In genomic region chr19:47510516-47511127, GRCh38 we compare ENCODE assay signal across 12 cellular contexts. TPM values are rescaled to one million over a fixed set of nuclear protein-coding genes. Genes with fewer than 3 reads are reported as not detected.
DNase-seq lines count a peak whose midpoint lies in the region; ATAC-seq and TF ChIP-seq lines count a peak whose summit lies in the region.
"Had no signal": no experiment of that assay in that cellular context is flagged by ENCODE, and none has a peak within 500 bp of the region (broad histone marks: within the 10 kb centered on the region; RNA-seq: fewer than 3 reads in every experiment).

No MANE protein-coding gene starts in this region.

- peak overlapping the region; percentile 17 for H3K27ac Mint-ChIP-seq in activated naive CD8-positive, alpha-beta T cell treated with anti-CD3 and anti-CD28 coated beads, Interleukin-2, amount 10 ng/mL, durations not matched to agents 7 days and 5 days
- no peak overlapping the region for H3K27ac Mint-ChIP-seq in activated naive CD8-positive, alpha-beta T cell treated with anti-CD3 and anti-CD28 coated beads for 36 hours
- peak overlapping the region; percentile 27 for H3K27ac Mint-ChIP-seq in neural progenitor cell

- H3K4me3 ChIP-seq in neural progenitor cell (no peak overlapping the region), upper lobe of left lung (no peak overlapping the region), PC-9 (no peak overlapping the region)

- CTCF ChIA-PET in PC-9 (lab: Charles Lee) = no interaction called here

- peaks cover 7% of the 10 kb centered on the region for H3K36me3 Mint-ChIP-seq in activated naive CD8-positive, alpha-beta T cell treated with anti-CD3 and anti-CD28 coated beads, Interleukin-2, amount 10 ng/mL, durations not matched to agents 7 days and 5 days
- H3K36me3 Mint-ChIP-seq in activated naive CD8-positive, alpha-beta T cell treated with anti-CD3 and anti-CD28 coated beads for 36 hours = no peaks in the 10 kb centered on the region
- no peaks in the 10 kb centered on the region for H3K36me3 Mint-ChIP-seq in neural progenitor cell

- H3K4me1 ChIP-seq in neural progenitor cell = peaks cover 14% of the 10 kb centered on the region
- peaks cover 70 to 83% (median 72%) of the 10 kb centered on the region in 4 donors for H3K4me1 ChIP-seq in upper lobe of left lung
- H3K4me1 ChIP-seq in PC-9 (replicated peaks; ENCODE audit: insufficient read depth) = peaks cover 14% of the 10 kb centered on the region

- no peak for TF ChIP-seq EP300 in upper lobe of left lung (IDR thresholded peaks at IDR 0.05)

- H3K9me3 Mint-ChIP-seq in activated naive CD8-positive, alpha-beta T cell treated with anti-CD3 and anti-CD28 coated beads, Interleukin-2, amount 10 ng/mL, durations not matched to agents 7 days and 5 days = no peaks in the 10 kb centered on the region
- no peaks in the 10 kb centered on the region for H3K9me3 Mint-ChIP-seq in activated naive CD8-positive, alpha-beta T cell treated with anti-CD3 and anti-CD28 coated beads for 36 hours
- H3K9me3 Mint-ChIP-seq in neural progenitor cell = no peaks in the 10 kb centered on the region

- H3K4me3 Mint-ChIP-seq in activated naive CD8-positive, alpha-beta T cell treated with anti-CD3 and anti-CD28 coated beads, Interleukin-2, amount 10 ng/mL, durations not matched to agents 7 days and 5 days = no peak overlapping the region
- H3K4me3 Mint-ChIP-seq in activated naive CD8-positive, alpha-beta T cell treated with anti-CD3 and anti-CD28 coated beads for 36 hours = no peak overlapping the region
- H3K4me3 Mint-ChIP-seq in neural progenitor cell = no peak overlapping the region

- H3K4me2 ChIP-seq in neural progenitor cell (no peak overlapping the region), PC-9 (no peak overlapping the region)

- H3K9me3 ChIP-seq in neural progenitor cell (ENCODE audit: low read depth) = no peaks in the 10 kb centered on the region
- no peaks in the 10 kb centered on the region for H3K9me3 ChIP-seq in upper lobe of left lung
- no peaks in the 10 kb centered on the region for H3K9me3 ChIP-seq in PC-9 (ENCODE audit: insufficient read depth, low read depth)

- H3K9me2 ChIP-seq in PC-9 (ENCODE audit: insufficient read depth) = no peaks in the 10 kb centered on the region

- no TSS peak for BruUV-seq in PC-9 (replicated peaks; lab: Mats Ljungman, UMichigan)

- no peak overlapping the region for H2AFZ ChIP-seq in neural progenitor cell (replicated peaks)
- H2AFZ ChIP-seq in PC-9 = no peak overlapping the region

- no peak overlapping the region for H3K9ac ChIP-seq in neural progenitor cell

- H3K79me2 ChIP-seq in neural progenitor cell (ENCODE audit: low read depth) (peaks cover 82% of the 10 kb centered on the region), PC-9 (ENCODE audit: low read depth) (peaks cover 63% of the 10 kb centered on the region)

- peaks cover 51% of the 10 kb centered on the region for H4K20me1 ChIP-seq in neural progenitor cell (ENCODE audit: low read depth)
- H4K20me1 ChIP-seq in PC-9 (ENCODE audit: insufficient read depth) = peaks cover 10% of the 10 kb centered on the region

- ATAC-seq in activated naive CD8-positive, alpha-beta T cell treated with anti-CD3 and anti-CD28 coated beads, Interleukin-2, amount 10 ng/mL, durations not matched to agents 7 days and 5 days (ENCODE audit: low read depth) = no peak
- ATAC-seq in upper lobe of left lung (ENCODE audit: low FRiP score in 2 of 2) (no peak), HG03439 (IDR thresholded peaks at IDR 0.05; ENCODE audit: unreplicated experiment) (no peak)

- 51 to 79% methylated on average over 5 to 12 of the region's 12 CpGs for WGBS in upper lobe of left lung, 2 donors

- H3K27me3 Mint-ChIP-seq in activated naive CD8-positive, alpha-beta T cell treated with anti-CD3 and anti-CD28 coated beads, Interleukin-2, amount 10 ng/mL, durations not matched to agents 7 days and 5 days = no peaks in the 10 kb centered on the region
- no peaks in the 10 kb centered on the region for H3K27me3 Mint-ChIP-seq in activated naive CD8-positive, alpha-beta T cell treated with anti-CD3 and anti-CD28 coated beads for 36 hours
- H3K27me3 Mint-ChIP-seq in neural progenitor cell (ENCODE audit: insufficient read depth, low read depth) = peaks cover 4% of the 10 kb centered on the region

- TF ChIP-seq CTCF in neural progenitor cell (IDR thresholded peaks at IDR 0.05) (no peak), upper lobe of left lung (IDR thresholded peaks at IDR 0.05) (no peak), PC-9 (conservative IDR thresholded peaks at IDR 0.05) (no peak)

- peaks cover 31% of the 10 kb centered on the region for H3K4me1 Mint-ChIP-seq in activated naive CD8-positive, alpha-beta T cell treated with anti-CD3 and anti-CD28 coated beads, Interleukin-2, amount 10 ng/mL, durations not matched to agents 7 days and 5 days
- peaks cover 45% of the 10 kb centered on the region for H3K4me1 Mint-ChIP-seq in activated naive CD8-positive, alpha-beta T cell treated with anti-CD3 and anti-CD28 coated beads for 36 hours
- H3K4me1 Mint-ChIP-seq in neural progenitor cell = peaks cover 31% of the 10 kb centered on the region

- TF ChIP-seq POLR2A in upper lobe of left lung (IDR thresholded peaks at IDR 0.05) = no peak

- no peak overlapping the region for H3K27ac ChIP-seq in neural progenitor cell
- H3K27ac ChIP-seq in upper lobe of left lung = peak overlapping the region; percentile 36 to 99 (median 98)
- H3K27ac ChIP-seq in PC-9 = no peak overlapping the region

- POLR2A ChIA-PET in activated naive CD8-positive, alpha-beta T cell treated with anti-CD3 and anti-CD28 coated beads, Interleukin-2, amount 10 ng/mL, durations not matched to agents 7 days and 5 days (lab: Charles Lee) = no interaction called here
- POLR2A ChIA-PET in PC-9 (lab: Charles Lee; ENCODE audit: unreplicated experiment) = no interaction called here

- H3K27me3 ChIP-seq in neural progenitor cell (no peaks in the 10 kb centered on the region), upper lobe of left lung (no peaks in the 10 kb centered on the region), PC-9 (ENCODE audit: insufficient read depth, low read depth) (no peaks in the 10 kb centered on the region)

- peaks cover 7% of the 10 kb centered on the region for H3F3A ChIP-seq in neural progenitor cell (ENCODE audit: low read depth)
- H3F3A ChIP-seq in PC-9 (ENCODE audit: insufficient read depth, low read depth) = no peaks in the 10 kb centered on the region

- DNase-seq in activated naive CD8-positive, alpha-beta T cell treated with anti-CD3 and anti-CD28 coated beads, Interleukin-2, amount 10 ng/mL, durations not matched to agents 7 days and 5 days = no peak
- DNase-seq in activated naive CD8-positive, alpha-beta T cell treated with anti-CD3 and anti-CD28 coated beads for 36 hours = no peak
- peak; percentile 52 for DNase-seq in cerebellar cortex (ENCODE audit: low spot score)
- no peak for DNase-seq in neural progenitor cell (ENCODE audit: low spot score)
- DNase-seq in upper lobe of left lung = no peak
- no peak for DNase-seq in Kasumi-1 (lab: John Stamatoyannopoulos, UW)
- DNase-seq in PC-9 = no peak
- DNase-seq: ACHN, foreskin fibroblast, NCI-H187 had no signal

- intact Hi-C loops in PC-9 (cut with micrococcal nuclease; ENCODE audit: unreplicated experiment) = loop anchor here (10.0 kb wide), 1 partner anchor 356 kb away; no protein-coding TSS in a partner anchor

- H3K36me3 ChIP-seq in neural progenitor cell (no peaks in the 10 kb centered on the region), upper lobe of left lung (peaks cover 0 to 18% (median 4%) of the 10 kb centered on the region in 4 donors), PC-9 (ENCODE audit: low read depth) (no peaks in the 10 kb centered on the region)

RNA-seq across cellular contexts. Expression of gene NAPA, which starts 4.2 kb away (rescaled TPM):
- total RNA-seq in activated naive CD8-positive, alpha-beta T cell treated with anti-CD3 and anti-CD28 coated beads, Interleukin-2, amount 10 ng/mL, durations not matched to agents 7 days and 5 days = 100 to 1,000 TPM in 1 of 2 experiments, 10 to 100 TPM in 1; 96.4 to 103 TPM
- total RNA-seq in activated naive CD8-positive, alpha-beta T cell treated with anti-CD3 and anti-CD28 coated beads for 36 hours = 10 to 100 TPM; 65.6 to 69.2 TPM
- 30.2 and 44.9 TPM in 2 replicates for total RNA-seq in neural progenitor cell (ENCODE audit: low replicate concordance)
- 100 to 1,000 TPM; 107 to 183 (median 152) TPM for total RNA-seq in upper lobe of left lung
- total RNA-seq in PC-9 (2021) = 78.3 and 80.4 TPM in 2 replicates

RNA-seq across cellular contexts. Expression of gene KPTN, which starts 26.6 kb away (rescaled TPM):
- total RNA-seq in activated naive CD8-positive, alpha-beta T cell treated with anti-CD3 and anti-CD28 coated beads, Interleukin-2, amount 10 ng/mL, durations not matched to agents 7 days and 5 days = 1 to 10 TPM; 8.0 to 8.6 TPM
- total RNA-seq in activated naive CD8-positive, alpha-beta T cell treated with anti-CD3 and anti-CD28 coated beads for 36 hours = 10 to 100 TPM; 12.4 to 13.4 TPM
- total RNA-seq in neural progenitor cell (ENCODE audit: low replicate concordance) = 17.8 and 18.1 TPM in 2 replicates
- total RNA-seq in upper lobe of left lung = 10 to 100 TPM in 2 of 6 donors, 1 to 10 TPM in 4; 3.5 to 15.8 (median 7.4) TPM
- 20.8 and 24.2 TPM in 2 replicates for total RNA-seq in PC-9 (2021)

RNA-seq across cellular contexts. Expression of gene SLC8A2, which starts 38.9 kb away (rescaled TPM):
- under 1 TPM in 1 of 2 experiments, not detected in 1; 0.20 TPM for total RNA-seq in activated naive CD8-positive, alpha-beta T cell treated with anti-CD3 and anti-CD28 coated beads, Interleukin-2, amount 10 ng/mL, durations not matched to agents 7 days and 5 days
- total RNA-seq in activated naive CD8-positive, alpha-beta T cell treated with anti-CD3 and anti-CD28 coated beads for 36 hours = under 1 TPM; 0.37 to 0.38 TPM
- 14.5 and 17.6 TPM in 2 replicates for total RNA-seq in neural progenitor cell (ENCODE audit: low replicate concordance)
- total RNA-seq in upper lobe of left lung = under 1 TPM in 3 of 6 donors, not detected in 3; 0.11 to 0.64 (median 0.15) TPM
- not detected in 2 replicates for total RNA-seq in PC-9 (2021)
- total RNA-seq: pulmonary artery endothelial cell had no signal

Comparison
In these comparisons a context has a peak if more than half of its experiments do, and no peak if none do; other contexts are left out.
1. H3K27ac ChIP-seq: peak in upper lobe of left lung (4 of 4); none in neural progenitor cell (single experiment) and PC-9 (single experiment).